ENCODE assay signal across 9 cellular contexts in genomic region chr17:49993423-49994037, GRCh38. TPM values are rescaled to one million over a fixed set of nuclear protein-coding genes. Genes with fewer than 3 reads are reported as not detected.
DNase-seq lines count a peak whose midpoint lies in the region; ATAC-seq and TF ChIP-seq lines count a peak whose summit lies in the region.
"Had no signal": no experiment of that assay in that cellular context is flagged by ENCODE, and none has a peak within 500 bp of the region (broad histone marks: within the 10 kb centered on the region; RNA-seq: fewer than 3 reads in every experiment).

No MANE protein-coding gene starts in this region.

- H3K4me3 Mint-ChIP-seq in natural killer cell, result peak overlapping the region; percentile 95

- H3K36me3 ChIP-seq in SK-N-SH (replicated peaks in 1 of 2; ENCODE audit: control insufficient read depth in 1 of 2, insufficient read depth in 2 of 2, low read length in 1 of 2) (no peaks in the 10 kb centered on the region), esophagus (ENCODE audit: control insufficient read depth in 2 of 2, insufficient read depth in 2 of 2, low read length in 1 of 2) (peaks cover 0 to 2% of the 10 kb centered on the region in 2 donors)

- DNase-seq in GM10266 (ENCODE audit: extremely low spot score) (peak; percentile 50), SK-N-SH (peak; percentile 71), natural killer cell (no peak), globus pallidus (ENCODE audit: low spot score) (no peak), NCI-H226 (no peak), AML-193 (lab: John Stamatoyannopoulos, UW) (no peak), GM10248 (ENCODE audit: extremely low spot score) (no peak)

- no peak overlapping the region for H3K9ac ChIP-seq in SK-N-SH

- TF ChIP-seq CTCF in GM10266 (IDR thresholded peaks at IDR 0.05; ENCODE audit: control insufficient read depth, insufficient read depth, low read depth, missing control alignments) (no peak), SK-N-SH (IDR thresholded peaks at IDR 0.05) (no peak), natural killer cell (IDR thresholded peaks at IDR 0.05) (no peak), GM10248 (IDR thresholded peaks at IDR 0.05; ENCODE audit: control extremely low read depth, extremely low read depth, low read depth, missing control alignments) (no peak)

- TF ChIP-seq EP300 in SK-N-SH (IDR thresholded peaks at IDR 0.05; ENCODE audit: borderline replicate concordance in 1 of 2, low read depth in 1 of 2, low read length in 1 of 2), result no peak

- peak in 2 of 3 donors; percentile 18 to 31 for ATAC-seq in natural killer cell

- H3K4me1 ChIP-seq in SK-N-SH (ENCODE audit: control insufficient read depth in 1 of 2, insufficient read depth in 2 of 2, low read depth in 1 of 2, low read length in 1 of 2) (peaks cover 6 to 10% of the 10 kb centered on the region in 2 experiments; a peak in 1 of 4 replicates), esophagus (ENCODE audit: control insufficient read depth in 2 of 2, insufficient read depth in 2 of 2, low read length in 1 of 2) (peaks cover 10 to 33% of the 10 kb centered on the region in 2 donors)

- no peaks in the 10 kb centered on the region; the same call in 1 of the 2 replicates for H4K20me1 ChIP-seq in SK-N-SH (ENCODE audit: insufficient read depth)

- H3K27ac Mint-ChIP-seq in natural killer cell, result no peak overlapping the region

- H3K4me2 ChIP-seq in SK-N-SH, result peak overlapping the region; percentile 78

- CTCF ChIA-PET in SK-N-SH (lab: Yijun Ruan, JAX) (interaction anchor here (0.7 to 30.0 kb wide), 13 partner anchors 17 to 773 kb away, joined by 3 to 1665 read pairs (median 4); partner anchors contain the start of genes DLX4 and TAC4), GM10248 (lab: Yijun Ruan, JAX) (interaction anchor here (1.4 to 7.8 kb wide), 3 partner anchors 16 to 132 kb away, joined by 3 to 171 read pairs (median 3); no protein-coding TSS in a partner anchor)

- H3K9me3 Mint-ChIP-seq in natural killer cell, result no peaks in the 10 kb centered on the region

- H3K9me3 ChIP-seq in SK-N-SH, result no peaks in the 10 kb centered on the region
- no peaks in the 10 kb centered on the region for H3K9me3 ChIP-seq in esophagus (ENCODE audit: control insufficient read depth in 2 of 2, insufficient read depth in 1 of 2, low read depth in 1 of 2, low read length in 1 of 2)

- peak overlapping the region; percentile 32 to 48 for H3K4me3 ChIP-seq in SK-N-SH (ENCODE audit: low read depth in 2 of 2, low read length in 1 of 2)
- H3K4me3 ChIP-seq in esophagus (ENCODE audit: low read depth in 1 of 2, low read length in 2 of 2), result peak overlapping the region; percentile 55 to 56

- H3F3A ChIP-seq in SK-N-SH (replicated peaks; ENCODE audit: insufficient read depth), result peaks cover 13% of the 10 kb centered on the region

- intact Hi-C loops in natural killer cell (cut with micrococcal nuclease), result no loop called here

- H3K36me3 Mint-ChIP-seq in natural killer cell, result no peaks in the 10 kb centered on the region

- no peak for TF ChIP-seq RAD21 in SK-N-SH (IDR thresholded peaks at IDR 0.05; ENCODE audit: low read length)

- POLR2A ChIA-PET in SK-N-SH (lab: Yijun Ruan, JAX) (no interaction called here), GM10248 (lab: Yijun Ruan, JAX) (no interaction called here)

- H3K27me3 ChIP-seq in SK-N-SH (ENCODE audit: insufficient read depth) (peaks cover 80% of the 10 kb centered on the region), esophagus (ENCODE audit: control insufficient read depth in 1 of 2, insufficient read depth in 2 of 2, low read length in 2 of 2) (peaks cover 0 to 6% of the 10 kb centered on the region in 2 donors)

- no peaks in the 10 kb centered on the region for H3K9me2 ChIP-seq in SK-N-SH

- peaks cover 17 to 34% of the 10 kb centered on the region in 2 donors for H3K4me1 Mint-ChIP-seq in natural killer cell

- H3K27me3 Mint-ChIP-seq in natural killer cell (ENCODE audit: low read depth in 2 of 2), result peaks cover 66% of the 10 kb centered on the region in 2 donors

- H3K27ac ChIP-seq in SK-N-SH (ENCODE audit: low read depth in 2 of 2, low read length in 1 of 2) (no peak overlapping the region), esophagus (ENCODE audit: low read depth in 2 of 2, low read length in 1 of 2) (peak overlapping the region in 1 of 2 donors; percentile 3)

- 0 out of 2 replicates have a peak overlapping the region, but pooled peaks have one; percentile 40 for H2AFZ ChIP-seq in SK-N-SH (ENCODE audit: low read depth)

- 27% methylated on average over 37 of the region's 77 CpGs for WGBS in SK-N-SH (ENCODE audit: low lambda C conversion rate)
- WGBS in esophagus, 2 donors, result 1 to 3% methylated on average over 50 to 77 of the region's 77 CpGs

- H3K79me2 ChIP-seq in SK-N-SH (ENCODE audit: insufficient read depth), result no peaks in the 10 kb centered on the region

TF ChIP-seq in SK-N-SH, 30 proteins besides CTCF, POLR2A, EP300 and RAD21:
- no peak for TF ChIP-seq PBX3 (IDR thresholded peaks at IDR 0.05)
- TF ChIP-seq CHD2 (IDR thresholded peaks at IDR 0.05; ENCODE audit: low read length, partially characterized antibody), result no peak
- no peak for TF ChIP-seq GATA2 (CRISPR knock-in tag; IDR thresholded peaks at IDR 0.05)
- TF ChIP-seq EZH2phosphoT487 (IDR thresholded peaks at IDR 0.05; ENCODE audit: borderline replicate concordance, low read depth), result no peak
- no peak for TF ChIP-seq FOXJ3 (CRISPR knock-in tag; IDR thresholded peaks at IDR 0.05)
- TF ChIP-seq TEAD4 (IDR thresholded peaks at IDR 0.05; ENCODE audit: borderline replicate concordance, insufficient read depth), result no peak
- TF ChIP-seq REST (IDR thresholded peaks at IDR 0.05; ENCODE audit: low read depth, low read length), result no peak
- no peak for TF ChIP-seq RCOR1 (IDR thresholded peaks at IDR 0.05; ENCODE audit: low read length)
- no peak for TF ChIP-seq YY1 (IDR thresholded peaks at IDR 0.05; ENCODE audit: low read depth)
- TF ChIP-seq TCF12 (IDR thresholded peaks at IDR 0.05), result no peak
- no peak for TF ChIP-seq USF2 (IDR thresholded peaks at IDR 0.05; ENCODE audit: borderline replicate concordance, low read depth, low read length)
- TF ChIP-seq, protein P1, sequence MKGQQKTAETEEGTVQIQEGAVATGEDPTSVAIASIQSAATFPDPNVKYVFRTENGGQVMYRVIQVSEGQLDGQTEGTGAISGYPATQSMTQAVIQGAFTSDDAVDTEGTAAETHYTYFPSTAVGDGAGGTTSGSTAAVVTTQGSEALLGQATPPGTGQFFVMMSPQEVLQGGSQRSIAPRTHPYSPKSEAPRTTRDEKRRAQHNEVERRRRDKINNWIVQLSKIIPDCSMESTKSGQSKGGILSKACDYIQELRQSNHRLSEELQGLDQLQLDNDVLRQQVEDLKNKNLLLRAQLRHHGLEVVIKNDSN (IDR thresholded peaks at IDR 0.05; ENCODE audit: borderline replicate concordance, low read depth), result no peak
- TF ChIP-seq NRF1 (IDR thresholded peaks at IDR 0.05; ENCODE audit: low read depth, low read length), result no peak

RNA-seq across cellular contexts. Expression of gene DLX3, which starts 1.5 kb away (rescaled TPM):
- polyA plus RNA-seq in SK-N-SH (2012; rRNA removed) (not detected in 2 replicates), esophagus (1 to 10 TPM; 2.9 to 3.0 TPM)
- not detected in 2 replicates for polyA plus RNA-seq in SK-N-SH (2012; cell fraction: cytosol; rRNA removed)
- polyA plus RNA-seq in SK-N-SH (2012; cell fraction: nucleus; rRNA removed), result not detected in 2 replicates
- total RNA-seq in natural killer cell, result not detected
- total RNA-seq: NCI-H460 had no signal

RNA-seq across cellular contexts. Expression of gene DLX4, which starts 24.5 kb away (rescaled TPM):
- polyA plus RNA-seq in SK-N-SH (2012; rRNA removed) (0.03 and 0.10 TPM in 2 replicates), esophagus (1 to 10 TPM in 1 of 2 donors, under 1 TPM in 1; 0.28 to 1.0 TPM)
- polyA plus RNA-seq in SK-N-SH (2012; cell fraction: cytosol; rRNA removed), result not detected in 2 replicates
- 0.11 and 0.14 TPM in 2 replicates for polyA plus RNA-seq in SK-N-SH (2012; cell fraction: nucleus; rRNA removed)
- 1 to 10 TPM in 1 of 3 donors, under 1 TPM in 1, not detected in 1; 0.35 to 1.1 TPM for total RNA-seq in natural killer cell

Comparison
In these comparisons a context has a peak if more than half of its experiments do, and no peak if none do; other contexts are left out.
1. DNase-seq: peak in GM10266 (single experiment) and SK-N-SH (single experiment); none in natural killer cell (single experiment), globus pallidus (single experiment), NCI-H226 (single experiment), AML-193 (0 of 2) and GM10248 (single experiment).